1 cellular context compared by ENCODE assay signal in genomic region chr19:12882589-12882988, GRCh38.
TF ChIP-seq lines count a peak whose summit lies in the region.

No MANE protein-coding gene starts in this region.

TF ChIP-seq in K562, 482 proteins besides CTCF, POLR2A, EP300 and RAD21 (continued from another document and continues in another):
- TF ChIP-seq PATZ1 (CRISPR knock-in tag; IDR thresholded peaks at IDR 0.05; ENCODE audit: borderline replicate concordance), result no peak
- peak; percentile 72; the same call in 1 of the 2 replicates for TF ChIP-seq NR4A1 (CRISPR knock-in tag; IDR thresholded peaks at IDR 0.05)
- TF ChIP-seq NR4A1 (tag; IDR thresholded peaks at IDR 0.05), result peak; percentile 96
- TF ChIP-seq ZNF586 (CRISPR knock-in tag; conservative IDR thresholded peaks at IDR 0.05), result 0 out of 2 replicates have a peak, but pooled peaks have one; percentile 18
- 0 out of 2 replicates have a peak, but pooled peaks have one; percentile 34 for TF ChIP-seq THRB (CRISPR knock-in tag; conservative IDR thresholded peaks at IDR 0.05)
- peak; percentile 94 for TF ChIP-seq ZNF668 (CRISPR knock-in tag; IDR thresholded peaks at IDR 0.05)
- TF ChIP-seq ZNF77 (CRISPR knock-in tag; IDR thresholded peaks at IDR 0.05), result no peak
- 0 out of 2 replicates have a peak, but pooled peaks have one; percentile 35 for TF ChIP-seq ZNF644 (tag; IDR thresholded peaks at IDR 0.05; ENCODE audit: low read depth)
- no peak for TF ChIP-seq KHSRP (IDR thresholded peaks at IDR 0.05)
- no peak for TF ChIP-seq CBFA2T2 (conservative IDR thresholded peaks at IDR 0.05)
- TF ChIP-seq CC2D1A (IDR thresholded peaks at IDR 0.05), result no peak
- TF ChIP-seq ETV5 (CRISPR knock-in tag; IDR thresholded peaks at IDR 0.05; ENCODE audit: low read depth), result no peak
- TF ChIP-seq ZNF583 (CRISPR knock-in tag; IDR thresholded peaks at IDR 0.05), result peak; percentile 92
- TF ChIP-seq GTF2A2 (tag; IDR thresholded peaks at IDR 0.05), result peak; percentile 80
- no peak for TF ChIP-seq NR2C2 (CRISPR knock-in tag; IDR thresholded peaks at IDR 0.05)
- no peak for TF ChIP-seq NR2C2 (tag; IDR thresholded peaks at IDR 0.05)
- TF ChIP-seq ZNF133 (CRISPR knock-in tag; IDR thresholded peaks at IDR 0.05), result no peak
- TF ChIP-seq ZKSCAN8 (CRISPR knock-in tag; IDR thresholded peaks at IDR 0.05), result no peak
- peak; percentile 66 for TF ChIP-seq CUX1 (CRISPR knock-in tag; IDR thresholded peaks at IDR 0.05)
- no peak for TF ChIP-seq CAMTA2 (CRISPR knock-in tag; conservative IDR thresholded peaks at IDR 0.05)
- TF ChIP-seq HDAC8 (tag; IDR thresholded peaks at IDR 0.05), result peak; percentile 67; the same call in 1 of the 2 replicates
- no peak for TF ChIP-seq PHF21A (IDR thresholded peaks at IDR 0.05; ENCODE audit: borderline replicate concordance, low read depth)
- TF ChIP-seq TEAD2 (tag; IDR thresholded peaks at IDR 0.05), result peak; percentile 71; the same call in 1 of the 2 replicates
- TF ChIP-seq PBX2 (CRISPR knock-in tag; IDR thresholded peaks at IDR 0.05; ENCODE audit: low read depth), result no peak
- 0 out of 2 replicates have a peak, but pooled peaks have one; percentile 32 for TF ChIP-seq PBX2 (tag; conservative IDR thresholded peaks at IDR 0.05; ENCODE audit: low read depth)
- 0 out of 2 replicates have a peak, but pooled peaks have one; percentile 20 for TF ChIP-seq ZNF696 (CRISPR knock-in tag; conservative IDR thresholded peaks at IDR 0.05)
- TF ChIP-seq XRCC4 (IDR thresholded peaks at IDR 0.05; ENCODE audit: extremely low read depth, insufficient read depth, insufficient read length), result no peak
- peak; percentile 83 for TF ChIP-seq CXXC5 (CRISPR knock-in tag; IDR thresholded peaks at IDR 0.05)
- no peak for TF ChIP-seq ZNF740 (CRISPR knock-in tag; IDR thresholded peaks at IDR 0.05)
- peak in 1 of 2 experiments; percentile 93; a peak in 2 of 4 replicates for TF ChIP-seq ZNF740 (tag; IDR thresholded peaks at IDR 0.05)
- TF ChIP-seq ZMIZ1 (IDR thresholded peaks at IDR 0.05; ENCODE audit: low read depth in 2 of 2, low read length in 2 of 2), result no peak
- TF ChIP-seq DPF2 (IDR thresholded peaks at IDR 0.05), result no peak
- peak; percentile 95 for TF ChIP-seq SMAD4 (CRISPR knock-in tag; conservative IDR thresholded peaks at IDR 0.05)
- no peak for TF ChIP-seq SMARCA5 (IDR thresholded peaks at IDR 0.05)
- TF ChIP-seq ZFX (CRISPR knock-in tag; IDR thresholded peaks at IDR 0.05), result no peak
- no peak for TF ChIP-seq ZBED1 (IDR thresholded peaks at IDR 0.05)
- TF ChIP-seq EWSR1 (IDR thresholded peaks at IDR 0.05; ENCODE audit: borderline replicate concordance, low read depth, partially characterized antibody), result no peak
- peak; percentile 11; the same call in 1 of the 2 replicates for TF ChIP-seq HOMEZ (CRISPR knock-in tag; IDR thresholded peaks at IDR 0.05)
- TF ChIP-seq FOXM1 (IDR thresholded peaks at IDR 0.05; ENCODE audit: low read depth), result no peak
- no peak for TF ChIP-seq FOXM1 (CRISPR knock-in tag; IDR thresholded peaks at IDR 0.05; ENCODE audit: low read depth)
- TF ChIP-seq ID3 (CRISPR knock-in tag; IDR thresholded peaks at IDR 0.05), result peak; percentile 58; the same call in 1 of the 2 replicates
- TF ChIP-seq ID3 (tag; IDR thresholded peaks at IDR 0.05), result peak; percentile 76; the same call in 1 of the 2 replicates
- no peak for TF ChIP-seq HDAC3 (IDR thresholded peaks at IDR 0.05; ENCODE audit: borderline replicate concordance, partially characterized antibody)
- no peak for TF ChIP-seq GMEB1 (CRISPR knock-in tag; IDR thresholded peaks at IDR 0.05)
